19 cellular contexts compared by ENCODE assay signal in the genomic region with DNA sequence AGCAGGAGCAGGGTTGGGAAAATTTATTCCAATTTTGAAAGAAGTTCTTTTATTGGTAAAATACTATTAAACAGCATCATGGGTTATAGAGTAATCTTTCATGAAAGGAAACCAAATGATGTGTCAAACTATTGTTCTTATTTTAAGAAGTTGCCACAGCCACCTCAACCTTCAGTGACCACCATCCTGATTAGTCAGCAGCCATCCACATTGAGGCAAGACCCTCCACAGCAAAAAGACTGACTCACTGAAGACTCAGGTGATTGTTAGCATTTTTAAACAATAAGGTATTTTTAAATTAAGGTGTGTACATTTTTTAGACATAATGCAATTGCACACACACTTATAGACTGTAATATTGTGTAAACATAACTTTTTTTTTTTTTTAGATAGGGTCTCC. TPM values are rescaled to one million over a fixed set of nuclear protein-coding genes. Genes with fewer than 3 reads are reported as not detected.
DNase-seq lines count a peak whose midpoint lies in the region; ATAC-seq, FAIRE-seq and TF ChIP-seq lines count a peak whose summit lies in the region.
"Had no signal": no experiment of that assay in that cellular context is flagged by ENCODE, and none has a peak within 500 bp of the region (broad histone marks: within the 10 kb centered on the region; RNA-seq: fewer than 3 reads in every experiment).

No MANE protein-coding gene starts in this region.

- H3K27ac Mint-ChIP-seq in astrocyte (ENCODE audit: unreplicated experiment), result no peak overlapping the region
- H3K27ac Mint-ChIP-seq: CD4-positive, CD25-positive, alpha-beta regulatory T cell had no signal

- H3K27me3 ChIP-seq in IMR-90 (ENCODE audit: control insufficient read depth, insufficient read depth, low read length) (no peaks in the 10 kb centered on the region; the same call in 1 of the 2 replicates), astrocyte (ENCODE audit: insufficient read depth, low read length) (no peaks in the 10 kb centered on the region)
- H3K27me3 ChIP-seq: Peyer's patch had no signal

- no peak overlapping the region for H3K4ac ChIP-seq in IMR-90 (ENCODE audit: low read depth, low read length)

- no TSS peak for BruUV-seq in IMR-90 (replicated peaks; lab: Mats Ljungman, UMichigan)

- no peak overlapping the region for H3K9ac ChIP-seq in IMR-90 (ENCODE audit: low read depth, low read length)
- H3K9ac ChIP-seq in astrocyte (ENCODE audit: low read length), result no peak overlapping the region

- peak; percentile 29 for DNase-seq in IMR-90
- DNase-seq in astrocyte (ENCODE audit: low read depth), result peak; percentile 80
- peak; percentile 33 for DNase-seq in fibroblast of the aortic adventitia (ENCODE audit: low read depth)
- no peak for DNase-seq in urothelium cell line (ENCODE audit: low spot score)
- no peak for DNase-seq in stimulated activated CD4-positive, alpha-beta T cell treated with anti-CD3 and anti-CD28 coated beads, Interleukin-1b, Interleukin-23, amount 100 ng/mL, for 48 hours
- no peak for DNase-seq in DMS53 (lab: John Stamatoyannopoulos, UW)
- DNase-seq: Caco-2; CD4-positive, CD25-positive, alpha-beta regulatory T cell; HCEC 1CT; NCI-H1436 treated with DMSO at 0.1 percent for 48 hours; NCI-H2029 treated with DMSO at 0.1 percent for 48 hours; NCI-H2171 treated with DMSO at 0.1 percent for 48 hours; NCI-H510A; NCI-H82; Peyer's patch; Right ventricle myocardium superior had no signal

- FAIRE-seq in astrocyte (lab: Jason Lieb, UNC), result no peak
- FAIRE-seq in urothelium cell line (lab: Jason Lieb, UNC), result peak; percentile 44
- FAIRE-seq: K562 had no signal

- no peak overlapping the region for H2AK5ac ChIP-seq in IMR-90 (ENCODE audit: low read depth, low read length)

- no peaks in the 10 kb centered on the region for H3K4me1 ChIP-seq in IMR-90 (ENCODE audit: control insufficient read depth, insufficient read depth, low read length)
- peaks cover 15% of the 10 kb centered on the region for H3K4me1 ChIP-seq in astrocyte (ENCODE audit: insufficient read depth, low read length)
- H3K4me1 ChIP-seq: Caco-2, Peyer's patch had no signal

- H3K79me1 ChIP-seq in IMR-90 (ENCODE audit: low read depth in 1 of 2, low read length in 2 of 2), result no peaks in the 10 kb centered on the region

- H3K4me1 Mint-ChIP-seq in astrocyte (ENCODE audit: low read depth, unreplicated experiment), result no peaks in the 10 kb centered on the region
- H3K4me1 Mint-ChIP-seq: CD4-positive, CD25-positive, alpha-beta regulatory T cell had no signal

- no peaks in the 10 kb centered on the region for H3K79me2 ChIP-seq in astrocyte (ENCODE audit: insufficient read depth, low read length)

- H3K18ac ChIP-seq in IMR-90 (ENCODE audit: low read depth, low read length), result no peak overlapping the region

- H3K4me3 Mint-ChIP-seq in astrocyte (ENCODE audit: unreplicated experiment), result no peak overlapping the region
- H3K4me3 Mint-ChIP-seq: CD4-positive, CD25-positive, alpha-beta regulatory T cell had no signal

- in situ Hi-C loops in IMR-90 (cut with MboI; ENCODE audit: low sequenced_read_pairs), result no loop called here

- no peak overlapping the region for H3K23ac ChIP-seq in IMR-90 (ENCODE audit: low read depth, low read length)

- intact Hi-C loops in IMR-90 (cut with micrococcal nuclease), result no loop called here

- H3K9me3 Mint-ChIP-seq in astrocyte (ENCODE audit: unreplicated experiment), result peaks cover 2% of the 10 kb centered on the region

- H4K8ac ChIP-seq in IMR-90 (ENCODE audit: low read depth in 2 of 2, low read length in 2 of 2), result no peak overlapping the region

- no peaks in the 10 kb centered on the region for H3K27me3 Mint-ChIP-seq in astrocyte (ENCODE audit: low read depth, unreplicated experiment)
- H3K27me3 Mint-ChIP-seq: CD4-positive, CD25-positive, alpha-beta regulatory T cell had no signal

- H3K4me3 ChIP-seq in IMR-90 (ENCODE audit: insufficient read depth, low read depth, low read length) (no peak overlapping the region), astrocyte (ENCODE audit: insufficient read depth, low read depth, low read length) (no peak overlapping the region), fibroblast of the aortic adventitia (ENCODE audit: low read depth, low read length) (no peak overlapping the region)
- H3K4me3 ChIP-seq: K562, Peyer's patch had no signal

- CTCF ChIA-PET in IMR-90 (lab: Yijun Ruan, JAX), result no interaction called here

- no peak overlapping the region for H2BK20ac ChIP-seq in IMR-90 (ENCODE audit: low read depth, low read length)

- H3K9me1 ChIP-seq in IMR-90 (ENCODE audit: insufficient read depth, low read length), result no peaks in the 10 kb centered on the region

- H4K20me1 ChIP-seq in IMR-90 (ENCODE audit: insufficient read depth, low read length) (no peaks in the 10 kb centered on the region), astrocyte (ENCODE audit: insufficient read depth, low read length) (no peaks in the 10 kb centered on the region)

- TF ChIP-seq RAD21 in IMR-90 (IDR thresholded peaks at IDR 0.05; ENCODE audit: low read length), result no peak

- POLR2A ChIA-PET in IMR-90 (lab: Charles Lee; ENCODE audit: unreplicated experiment), result no interaction called here

- ATAC-seq in IMR-90 (ENCODE audit: low read depth) (no peak), HG03139 (IDR thresholded peaks at IDR 0.05; ENCODE audit: unreplicated experiment) (no peak)
- ATAC-seq: K562 had no signal

- H2BK120ac ChIP-seq in IMR-90 (ENCODE audit: low read depth, low read length), result no peak overlapping the region

- H4K5ac ChIP-seq in IMR-90 (ENCODE audit: low read depth, low read length), result no peak overlapping the region

- H2AK9ac ChIP-seq in IMR-90 (replicated peaks; ENCODE audit: low read depth, low read length, poor library complexity), result no peak overlapping the region

- H3K27ac ChIP-seq in IMR-90 (ENCODE audit: insufficient read depth, low read length) (no peak overlapping the region), astrocyte (ENCODE audit: low read depth, low read length) (peak overlapping the region; percentile 53)
- H3K27ac ChIP-seq: Peyer's patch had no signal

- H2BK5ac ChIP-seq in IMR-90 (ENCODE audit: low read depth, low read length, poor library complexity, severe bottlenecking), result no peak overlapping the region

- TF ChIP-seq CTCF in IMR-90 (conservative IDR thresholded peaks at IDR 0.05; ENCODE audit: low read depth, low read length) (no peak), astrocyte (IDR thresholded peaks at IDR 0.05; ENCODE audit: insufficient read depth, low read depth, low read length) (no peak), fibroblast of the aortic adventitia (IDR thresholded peaks at IDR 0.05; ENCODE audit: insufficient read depth, low read length) (no peak)

- no peak overlapping the region for H2BK15ac ChIP-seq in IMR-90 (ENCODE audit: low read depth, low read length)

- H3K36me3 ChIP-seq in IMR-90 (ENCODE audit: control insufficient read depth, insufficient read depth, low read length) (no peaks in the 10 kb centered on the region), astrocyte (ENCODE audit: insufficient read depth, low read length) (no peaks in the 10 kb centered on the region)
- H3K36me3 ChIP-seq: Peyer's patch had no signal

- H2AFZ ChIP-seq in IMR-90 (replicated peaks; ENCODE audit: low read length, poor library complexity) (no peak overlapping the region), astrocyte (ENCODE audit: low read depth, low read length) (no peak overlapping the region)

- no peak overlapping the region for H3K56ac ChIP-seq in IMR-90 (ENCODE audit: extremely low read depth, insufficient read depth, low read length)

- H3K9me3 ChIP-seq in IMR-90 (ENCODE audit: control insufficient read depth, insufficient read depth, low read length) (no peaks in the 10 kb centered on the region), astrocyte (ENCODE audit: insufficient read depth, low read depth, low read length) (no peaks in the 10 kb centered on the region)
- H3K9me3 ChIP-seq: Peyer's patch had no signal

- dilution Hi-C loops in IMR-90 (cut with HindIII; ENCODE audit: low sequenced_read_pairs, unreplicated experiment), result no loop called here

- no peaks in the 10 kb centered on the region for H3K36me3 Mint-ChIP-seq in astrocyte (ENCODE audit: low read depth, unreplicated experiment)
- H3K36me3 Mint-ChIP-seq: CD4-positive, CD25-positive, alpha-beta regulatory T cell had no signal

- no peak overlapping the region for H3K4me2 ChIP-seq in IMR-90 (ENCODE audit: low read depth, low read length)
- H3K4me2 ChIP-seq in astrocyte (ENCODE audit: low read length), result peak overlapping the region; percentile 51

- TF ChIP-seq POLR2A in IMR-90 (IDR thresholded peaks at IDR 0.05; ENCODE audit: low read depth, low read length), result no peak

- H3K14ac ChIP-seq in IMR-90 (replicated peaks; ENCODE audit: low read depth, low read length), result no peak overlapping the region

- H4K91ac ChIP-seq in IMR-90 (ENCODE audit: insufficient read depth, low read depth, low read length), result no peak overlapping the region

TF ChIP-seq in IMR-90, 13 proteins besides CTCF, POLR2A, EP300 and RAD21 (continues in another document):
- TF ChIP-seq CHD1 (IDR thresholded peaks at IDR 0.05; ENCODE audit: low read depth, low read length) (no peak), BHLHE40 (IDR thresholded peaks at IDR 0.05; ENCODE audit: low read depth, low read length) (no peak), FOS (IDR thresholded peaks at IDR 0.05; ENCODE audit: low read depth, low read length) (no peak), SMC3 (IDR thresholded peaks at IDR 0.05; ENCODE audit: low read depth, low read length) (no peak), CEBPB (IDR thresholded peaks at IDR 0.05; ENCODE audit: low read depth, low read length) (no peak), NFE2L2 (IDR thresholded peaks at IDR 0.05; ENCODE audit: low read depth, low read length) (no peak), MAZ (IDR thresholded peaks at IDR 0.05; ENCODE audit: borderline replicate concordance, low read depth, low read length) (no peak), MAFK (IDR thresholded peaks at IDR 0.05; ENCODE audit: low read depth, low read length) (no peak), RFX5 (IDR thresholded peaks at IDR 0.05; ENCODE audit: low read depth, low read length) (no peak)
- TF ChIP-seq, protein P1, sequence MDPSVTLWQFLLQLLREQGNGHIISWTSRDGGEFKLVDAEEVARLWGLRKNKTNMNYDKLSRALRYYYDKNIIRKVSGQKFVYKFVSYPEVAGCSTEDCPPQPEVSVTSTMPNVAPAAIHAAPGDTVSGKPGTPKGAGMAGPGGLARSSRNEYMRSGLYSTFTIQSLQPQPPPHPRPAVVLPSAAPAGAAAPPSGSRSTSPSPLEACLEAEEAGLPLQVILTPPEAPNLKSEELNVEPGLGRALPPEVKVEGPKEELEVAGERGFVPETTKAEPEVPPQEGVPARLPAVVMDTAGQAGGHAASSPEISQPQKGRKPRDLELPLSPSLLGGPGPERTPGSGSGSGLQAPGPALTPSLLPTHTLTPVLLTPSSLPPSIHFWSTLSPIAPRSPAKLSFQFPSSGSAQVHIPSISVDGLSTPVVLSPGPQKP (IDR thresholded peaks at IDR 0.05; ENCODE audit: borderline replicate concordance, low read depth, low read length), result no peak

RNA-seq across cellular contexts. Expression of a gene that starts 3.7 kb away (rescaled TPM):
- under 0.01 TPM in 1 of 2 replicates, not detected in the other for total RNA-seq in IMR-90 (2012; rRNA removed)
- polyA plus RNA-seq in IMR-90 (2012; rRNA removed), result 0.01 and 0.02 TPM in 2 replicates
- not detected in 2 replicates for polyA plus RNA-seq in IMR-90 (2012; cell fraction: cytosol; rRNA removed)
- polyA plus RNA-seq in IMR-90 (2012; cell fraction: nucleus; rRNA removed; ENCODE audit: low replicate concordance), result 0.01 TPM in 1 of 2 replicates, not detected in the other
- not detected in 2 replicates for total RNA-seq in astrocyte
- total RNA-seq in fibroblast of the aortic adventitia (ENCODE audit: low replicate concordance), result not detected in 2 replicates
- total RNA-seq: Caco-2; CD4-positive, CD25-positive, alpha-beta regulatory T cell; G401; K562; Peyer's patch; Right ventricle myocardium superior had no signal
- polyA plus RNA-seq: CD4-positive, CD25-positive, alpha-beta regulatory T cell had no signal

Comparison
In these comparisons a context has a peak if more than half of its experiments do, and no peak if none do; other contexts are left out.
1. DNase-seq: peak in IMR-90 (single experiment), astrocyte (single experiment) and fibroblast of the aortic adventitia (single experiment); none in urothelium cell line (single experiment), stimulated activated CD4-positive, alpha-beta T cell treated with anti-CD3 and anti-CD28 coated beads, Interleukin-1b, Interleukin-23, amount 100 ng/mL, for 48 hours (single experiment) and DMS53 (single experiment).